1 cellular context compared by ENCODE assay signal in genomic region chr18:59218018-59218417, GRCh38.
TF ChIP-seq lines count a peak whose summit lies in the region.

No MANE protein-coding gene starts in this region.

TF ChIP-seq in GM23338, 12 proteins besides CTCF, POLR2A, EP300 and RAD21 (continued from another document):
- TF ChIP-seq ETS1 (IDR thresholded peaks at IDR 0.05) = no peak
- no peak for TF ChIP-seq STAT1 (IDR thresholded peaks at IDR 0.05; ENCODE audit: unreplicated experiment)
- TF ChIP-seq POLR2AphosphoS5 (IDR thresholded peaks at IDR 0.05; ENCODE audit: low read depth) = no peak
